29 cellular contexts compared by ENCODE assay signal in the genomic region with DNA sequence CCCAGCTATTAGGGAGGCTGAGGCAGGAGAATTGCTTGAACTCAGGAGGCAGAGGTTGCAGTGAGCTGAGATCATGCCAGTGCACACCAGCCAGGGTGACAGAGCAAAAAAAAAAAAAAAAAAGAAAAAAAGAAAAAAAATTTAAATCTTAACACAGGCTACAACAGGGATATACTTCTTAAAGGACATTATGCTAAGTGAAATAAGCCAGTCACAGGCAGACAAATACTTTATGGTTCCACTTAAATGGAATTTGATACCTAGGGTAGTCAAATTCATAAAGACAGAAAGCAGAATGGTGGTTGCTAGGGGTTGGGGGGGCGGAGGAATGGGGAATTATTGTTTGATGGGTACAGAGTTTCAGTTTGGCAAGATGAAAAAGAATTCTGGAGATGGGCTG.
"Had no signal": no experiment of that assay in that cellular context is flagged by ENCODE, and none has a peak within 500 bp of the region (broad histone marks: within the 10 kb centered on the region; RNA-seq: fewer than 3 reads in every experiment).

No MANE protein-coding gene starts in this region.

- H3K36me3 Mint-ChIP-seq: activated CD4-positive, alpha-beta memory T cell treated with anti-CD3 and anti-CD28 coated beads for 36 hours; activated CD8-positive, alpha-beta memory T cell treated with anti-CD3 and anti-CD28 coated beads, Interleukin-2, amount 10 ng/mL, durations not matched to agents 7 days and 5 days; activated naive CD4-positive, alpha-beta T cell treated with anti-CD3 and anti-CD28 coated beads, Interleukin-2, amount 10 ng/mL, durations not matched to agents 7 days and 5 days; activated naive CD4-positive, alpha-beta T cell treated with anti-CD3 and anti-CD28 coated beads, Interleukin-2, amount 50 U/mL, for 72 hours; activated naive CD8-positive, alpha-beta T cell treated with anti-CD3 and anti-CD28 coated beads, Interleukin-2, amount 10 ng/mL, durations not matched to agents 7 days and 5 days; brain had no signal

- DNase-seq: activated CD4-positive, alpha-beta memory T cell treated with anti-CD3 and anti-CD28 coated beads for 36 hours; activated CD4-positive, alpha-beta T cell treated with anti-CD3 and anti-CD28 coated beads for 36 hours; activated CD4-positive, alpha-beta T cell treated with anti-CD3 and anti-CD28 coated beads, Interleukin-2, amount 10 ng/mL, durations not matched to agents 24 days and 14 days; activated CD4-positive, CD25-positive, alpha-beta regulatory T cell; activated CD4-positive, CD25-positive, alpha-beta regulatory T cell treated with anti-CD3 and anti-CD28 coated beads, Interleukin-2, amount 50 U/mL, for 72 hours; activated CD8-positive, alpha-beta memory T cell treated with anti-CD3 and anti-CD28 coated beads, Interleukin-2, amount 10 ng/mL, durations not matched to agents 7 days and 5 days; activated CD8-positive, alpha-beta memory T cell treated with anti-CD3 and anti-CD28 coated beads, Interleukin-2, amount 50 U/mL, for 4 hours; activated CD8-positive, alpha-beta T cell treated with anti-CD3 and anti-CD28 coated beads, Interleukin-2, amount 10 ng/mL, durations not matched to agents 7 days and 5 days; activated effector memory CD4-positive, alpha-beta T cell treated with anti-CD3 and anti-CD28 coated beads, Interleukin-2, amount 50 U/mL, for 16 hours; activated naive CD4-positive, alpha-beta T cell treated with anti-CD3 and anti-CD28 coated beads, Interleukin-2, amount 10 ng/mL, durations not matched to agents 7 days and 5 days; activated naive CD8-positive, alpha-beta T cell treated with anti-CD3 and anti-CD28 coated beads, Interleukin-2, amount 10 ng/mL, durations not matched to agents 7 days and 5 days; activated T-cell treated with anti-CD3 and anti-CD28 coated beads, Interleukin-2, amount 50 U/mL, for 1 hour; activated T-cell treated with anti-CD3 and anti-CD28 coated beads, Interleukin-2, amount 50 U/mL, for 48 hours; central memory CD4-positive, alpha-beta T cell; cerebellar nuclear complex; colonic mucosa; dorsolateral prefrontal cortex; effector memory CD4-positive, alpha-beta T cell; endodermal cell; foreskin fibroblast; head of caudate nucleus; hippocampal formation; T1000 had no signal

- H3K27me3 Mint-ChIP-seq: activated CD4-positive, alpha-beta memory T cell treated with anti-CD3 and anti-CD28 coated beads for 36 hours; activated CD4-positive, alpha-beta T cell treated with anti-CD3 and anti-CD28 coated beads for 36 hours; activated CD4-positive, alpha-beta T cell treated with anti-CD3 and anti-CD28 coated beads, Interleukin-2, amount 10 ng/mL, durations not matched to agents 24 days and 14 days; activated CD8-positive, alpha-beta memory T cell treated with anti-CD3 and anti-CD28 coated beads, Interleukin-2, amount 10 ng/mL, durations not matched to agents 7 days and 5 days; activated naive CD4-positive, alpha-beta T cell treated with anti-CD3 and anti-CD28 coated beads, Interleukin-2, amount 10 ng/mL, durations not matched to agents 7 days and 5 days; activated naive CD8-positive, alpha-beta T cell treated with anti-CD3 and anti-CD28 coated beads, Interleukin-2, amount 10 ng/mL, durations not matched to agents 7 days and 5 days had no signal

- H3K9me3 Mint-ChIP-seq: activated CD4-positive, alpha-beta memory T cell treated with anti-CD3 and anti-CD28 coated beads for 36 hours; activated CD4-positive, alpha-beta T cell treated with anti-CD3 and anti-CD28 coated beads, Interleukin-2, amount 10 ng/mL, durations not matched to agents 24 days and 14 days; activated naive CD4-positive, alpha-beta T cell treated with anti-CD3 and anti-CD28 coated beads, Interleukin-2, amount 10 ng/mL, durations not matched to agents 7 days and 5 days; activated naive CD4-positive, alpha-beta T cell treated with anti-CD3 and anti-CD28 coated beads, Interleukin-2, amount 50 U/mL, for 72 hours; activated naive CD8-positive, alpha-beta T cell treated with anti-CD3 and anti-CD28 coated beads, Interleukin-2, amount 10 ng/mL, durations not matched to agents 7 days and 5 days; activated T-helper 1 cell treated with anti-CD3 and anti-CD28 coated beads, Interleukin-12 subunit alpha, Interleukin-12 subunit beta, Interleukin-2, Interleukin-4 antibody, amounts not matched to agents 30 ng/mL and 10 ng/mL and 1 ng/mL, durations not matched to agents 14 hours and 24 hours and 36 hours; activated T-helper 2 cell treated with anti-CD3 and anti-CD28 coated beads, Interferon-gamma antibody, Interleukin-2, Interleukin-4, amounts not matched to agents 10 μg/mL and 5 μg/mL and 100 μg/mL, durations not matched to agents 14 hours and 24 hours and 36 hours; brain; endodermal cell; T-helper 2 cell treated with Interferon-gamma antibody and Interleukin-4, amounts not matched to agents 5 μg/mL and 100 μg/mL, for 36 hours had no signal

- H3K27ac Mint-ChIP-seq: activated CD4-positive, alpha-beta memory T cell treated with anti-CD3 and anti-CD28 coated beads for 36 hours; activated CD4-positive, alpha-beta T cell treated with anti-CD3 and anti-CD28 coated beads for 36 hours; activated CD4-positive, alpha-beta T cell treated with anti-CD3 and anti-CD28 coated beads, Interleukin-2, amount 10 ng/mL, durations not matched to agents 24 days and 14 days; activated CD8-positive, alpha-beta memory T cell treated with anti-CD3 and anti-CD28 coated beads, Interleukin-2, amount 10 ng/mL, durations not matched to agents 7 days and 5 days; activated CD8-positive, alpha-beta T cell treated with anti-CD3 and anti-CD28 coated beads, Interleukin-2, amount 10 ng/mL, durations not matched to agents 7 days and 5 days; activated naive CD4-positive, alpha-beta T cell treated with anti-CD3 and anti-CD28 coated beads, Interleukin-2, amount 10 ng/mL, durations not matched to agents 7 days and 5 days; activated naive CD4-positive, alpha-beta T cell treated with anti-CD3 and anti-CD28 coated beads, Interleukin-2, amount 50 U/mL, for 72 hours; activated naive CD8-positive, alpha-beta T cell treated with anti-CD3 and anti-CD28 coated beads, Interleukin-2, amount 10 ng/mL, durations not matched to agents 7 days and 5 days; activated T-helper 1 cell treated with anti-CD3 and anti-CD28 coated beads, Interleukin-12 subunit alpha, Interleukin-12 subunit beta, Interleukin-2, Interleukin-4 antibody, amounts not matched to agents 30 ng/mL and 10 ng/mL and 1 ng/mL, durations not matched to agents 14 hours and 24 hours and 36 hours; activated T-helper 2 cell treated with anti-CD3 and anti-CD28 coated beads, Interferon-gamma antibody, Interleukin-2, Interleukin-4, amounts not matched to agents 10 μg/mL and 5 μg/mL and 100 μg/mL, durations not matched to agents 14 hours and 24 hours and 36 hours; brain; endodermal cell; T-helper 2 cell treated with Interferon-gamma antibody and Interleukin-4, amounts not matched to agents 5 μg/mL and 100 μg/mL, for 36 hours had no signal

- H3K4me3 Mint-ChIP-seq: activated CD4-positive, alpha-beta memory T cell treated with anti-CD3 and anti-CD28 coated beads for 36 hours; activated CD4-positive, alpha-beta T cell treated with anti-CD3 and anti-CD28 coated beads for 36 hours; activated CD4-positive, alpha-beta T cell treated with anti-CD3 and anti-CD28 coated beads, Interleukin-2, amount 10 ng/mL, durations not matched to agents 24 days and 14 days; activated CD8-positive, alpha-beta memory T cell treated with anti-CD3 and anti-CD28 coated beads, Interleukin-2, amount 10 ng/mL, durations not matched to agents 7 days and 5 days; activated CD8-positive, alpha-beta T cell treated with anti-CD3 and anti-CD28 coated beads, Interleukin-2, amount 10 ng/mL, durations not matched to agents 7 days and 5 days; activated naive CD4-positive, alpha-beta T cell treated with anti-CD3 and anti-CD28 coated beads, Interleukin-2, amount 10 ng/mL, durations not matched to agents 7 days and 5 days; activated naive CD8-positive, alpha-beta T cell treated with anti-CD3 and anti-CD28 coated beads, Interleukin-2, amount 10 ng/mL, durations not matched to agents 7 days and 5 days; activated T-helper 1 cell treated with anti-CD3 and anti-CD28 coated beads, Interleukin-12 subunit alpha, Interleukin-12 subunit beta, Interleukin-2, Interleukin-4 antibody, amounts not matched to agents 30 ng/mL and 10 ng/mL and 1 ng/mL, durations not matched to agents 14 hours and 24 hours and 36 hours; brain; endodermal cell; T-helper 2 cell treated with Interferon-gamma antibody and Interleukin-4, amounts not matched to agents 5 μg/mL and 100 μg/mL, for 36 hours had no signal

- ATAC-seq: activated CD4-positive, alpha-beta T cell treated with anti-CD3 and anti-CD28 coated beads for 36 hours; activated CD8-positive, alpha-beta memory T cell treated with anti-CD3 and anti-CD28 coated beads, Interleukin-2, amount 10 ng/mL, durations not matched to agents 7 days and 5 days; activated CD8-positive, alpha-beta T cell treated with anti-CD3 and anti-CD28 coated beads, Interleukin-2, amount 10 ng/mL, durations not matched to agents 7 days and 5 days; activated naive CD4-positive, alpha-beta T cell treated with anti-CD3 and anti-CD28 coated beads, Interleukin-2, amount 50 U/mL, for 72 hours; esophagus mucosa had no signal

- H3K4me1 Mint-ChIP-seq: endodermal cell had no signal
